ENCODE assay signal across 7 cellular contexts in the genomic region with DNA sequence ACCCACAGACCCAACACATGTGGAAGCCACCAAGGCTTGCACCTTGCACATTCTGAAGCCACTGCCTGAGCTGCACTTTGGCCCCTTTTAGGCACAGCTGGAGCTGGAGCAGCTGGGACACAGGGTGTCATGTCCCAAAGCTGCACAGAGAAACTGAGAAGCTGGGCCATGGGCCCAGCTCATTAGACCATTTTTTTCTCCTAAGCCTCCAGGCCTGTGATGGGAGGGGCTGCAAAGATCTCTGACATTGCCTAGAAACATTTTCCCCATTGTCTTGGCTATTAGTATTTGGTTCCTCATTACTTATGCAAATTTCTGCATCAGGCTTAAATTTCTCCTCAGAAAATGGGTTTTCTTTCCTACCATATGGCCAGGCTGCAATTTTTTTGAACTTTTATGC.
"Had no signal": no experiment of that assay in that cellular context is flagged by ENCODE, and none has a peak within 500 bp of the region (broad histone marks: within the 10 kb centered on the region; RNA-seq: fewer than 3 reads in every experiment).

No MANE protein-coding gene starts in this region.

- DNase-seq: GDM1, GF-D8 had no signal

- FAIRE-seq: G401.6, GM12878, GM12891, GM12892, GM18507 had no signal

- H3K4me3 ChIP-seq: GM12878 had no signal

- ATAC-seq: GM12878 had no signal
